ENCODE assay signal across 1 cellular context in genomic region chr19:29598496-29598895, GRCh38.
TF ChIP-seq lines count a peak whose summit lies in the region.

No MANE protein-coding gene starts in this region.

TF ChIP-seq in H1, 55 proteins besides CTCF, POLR2A, EP300 and RAD21 (continued from another document):
- TF ChIP-seq JUN (IDR thresholded peaks at IDR 0.05; ENCODE audit: low read depth, low read length) (no peak), ZNF274 (IDR thresholded peaks at IDR 0.05; ENCODE audit: borderline replicate concordance, extremely low read depth, low read length) (no peak), RFX5 (IDR thresholded peaks at IDR 0.05; ENCODE audit: borderline replicate concordance, low read depth, low read length) (no peak), USF2 (IDR thresholded peaks at IDR 0.05; ENCODE audit: low read length) (no peak), TAF1 (IDR thresholded peaks at IDR 0.05; ENCODE audit: low read depth, low read length) (no peak), SAP30 (IDR thresholded peaks at IDR 0.05; ENCODE audit: insufficient read depth, insufficient replicate concordance, low read length) (no peak), E2F6 (IDR thresholded peaks at IDR 0.05) (no peak), RNF2 (IDR thresholded peaks at IDR 0.05; ENCODE audit: borderline replicate concordance, low read depth, low read length, missing control alignments, poor library complexity, severe bottlenecking) (no peak), SP1 (IDR thresholded peaks at IDR 0.05; ENCODE audit: low read depth, low read length) (no peak), BRCA1 (IDR thresholded peaks at IDR 0.05; ENCODE audit: low read depth, low read length) (no peak), BCL11A (IDR thresholded peaks at IDR 0.05; ENCODE audit: low read depth in 2 of 2, low read length in 2 of 2) (no peak)
